ENCODE assay signal across 11 cellular contexts in genomic region chr11:75508051-75508561, GRCh38. TPM values are rescaled to one million over a fixed set of nuclear protein-coding genes. Genes with fewer than 3 reads are reported as not detected.
DNase-seq lines count a peak whose midpoint lies in the region; ATAC-seq and TF ChIP-seq lines count a peak whose summit lies in the region.
"Had no signal": no experiment of that assay in that cellular context is flagged by ENCODE, and none has a peak within 500 bp of the region (broad histone marks: within the 10 kb centered on the region; RNA-seq: fewer than 3 reads in every experiment).

No MANE protein-coding gene starts in this region.

- TF ChIP-seq CTCF in brain (conservative IDR thresholded peaks at IDR 0.05) (no peak), thyroid gland (IDR thresholded peaks at IDR 0.05) (no peak), GM13977 (IDR thresholded peaks at IDR 0.05; ENCODE audit: extremely low read depth, insufficient read depth, missing control alignments) (no peak)

- H3K4me2 ChIP-seq in BLaER1 treated with 17β-estradiol and CSF1 and Interleukin-3, amounts not matched to agents 10 nM and 100 nM, result peak overlapping the region; percentile 46 to 81 (median 65)

- peak overlapping the region; percentile 66 for H3K4me3 Mint-ChIP-seq in T-helper 2 cell treated with Interferon-gamma antibody and Interleukin-4, amounts not matched to agents 5 μg/mL and 100 μg/mL, for 36 hours
- no peak overlapping the region for H3K4me3 Mint-ChIP-seq in brain

- no peaks in the 10 kb centered on the region for H3K36me3 ChIP-seq in BLaER1 treated with 17β-estradiol and CSF1 and Interleukin-3, amounts not matched to agents 10 nM and 100 nM
- no peaks in the 10 kb centered on the region for H3K36me3 ChIP-seq in thyroid gland
- H3K36me3 ChIP-seq: breast epithelium, neutrophil had no signal

- H3K4me1 ChIP-seq in BLaER1 treated with 17β-estradiol and CSF1 and Interleukin-3, amounts not matched to agents 10 nM and 100 nM, result peaks cover 17 to 31% (median 22%) of the 10 kb centered on the region in 10 experiments
- no peaks in the 10 kb centered on the region for H3K4me1 ChIP-seq in thyroid gland
- H3K4me1 ChIP-seq: breast epithelium had no signal

- in situ Hi-C loops in GM13977 (cut with MboI; ENCODE audit: low pct_unique_long_range_greater_than_20kb, low sequenced_read_pairs, unreplicated experiment), result no loop called here

- intact Hi-C loops in thyroid gland (cut with DNase I), result no loop called here

- peak overlapping the region in 5 of 11 experiments; percentile 9 to 53 (median 21); a peak in 6 of 22 replicates for H3K27ac ChIP-seq in BLaER1 treated with 17β-estradiol and CSF1 and Interleukin-3, amounts not matched to agents 10 nM and 100 nM
- H3K27ac ChIP-seq in thyroid gland, result no peak overlapping the region
- H3K27ac ChIP-seq: neutrophil had no signal

- no peak overlapping the region for H3K4me3 ChIP-seq in BLaER1 treated with 17β-estradiol and CSF1 and Interleukin-3, amounts not matched to agents 10 nM and 100 nM
- no peak overlapping the region for H3K4me3 ChIP-seq in thyroid gland (replicated peaks in 1 of 3)
- H3K4me3 ChIP-seq: breast epithelium had no signal

- peak; percentile 20 for DNase-seq in T-helper 2 cell treated with Interferon-gamma antibody and Interleukin-4, amounts not matched to agents 5 μg/mL and 100 μg/mL, for 36 hours (ENCODE audit: low spot score)
- no peak for DNase-seq in NCI-H526 treated with DMSO at 0.1 percent for 48 hours (lab: John Stamatoyannopoulos, UW)
- DNase-seq in retina, result no peak
- no peak for DNase-seq in thyroid gland
- DNase-seq in GM13977 (ENCODE audit: low spot score), result no peak

- peaks cover 0 to 8% (median 0%) of the 10 kb centered on the region in 11 experiments; a peak in 2 of 22 replicates for H4K20me1 ChIP-seq in BLaER1 treated with 17β-estradiol and CSF1 and Interleukin-3, amounts not matched to agents 10 nM and 100 nM

- no peaks in the 10 kb centered on the region for H3K9me3 Mint-ChIP-seq in T-helper 2 cell treated with Interferon-gamma antibody and Interleukin-4, amounts not matched to agents 5 μg/mL and 100 μg/mL, for 36 hours
- no peaks in the 10 kb centered on the region for H3K9me3 Mint-ChIP-seq in brain

- TF ChIP-seq POLR2A in thyroid gland (IDR thresholded peaks at IDR 0.05), result no peak

- H3K36me3 Mint-ChIP-seq in T-helper 2 cell treated with Interferon-gamma antibody and Interleukin-4, amounts not matched to agents 5 μg/mL and 100 μg/mL, for 36 hours (ENCODE audit: low read depth), result no peaks in the 10 kb centered on the region
- no peaks in the 10 kb centered on the region for H3K36me3 Mint-ChIP-seq in brain

- WGBS in thyroid gland, 2 donors, result 68 to 74% methylated on average over 8 of the region's 8 CpGs

- H3K9ac ChIP-seq in BLaER1 treated with 17β-estradiol and CSF1 and Interleukin-3, amounts not matched to agents 10 nM and 100 nM, result peak overlapping the region in 3 of 11 experiments; percentile 16 to 33 (median 22); a peak in 3 of 22 replicates

- no peaks in the 10 kb centered on the region for H3K9me3 ChIP-seq in BLaER1 treated with 17β-estradiol and CSF1 and Interleukin-3, amounts not matched to agents 10 nM and 100 nM (replicated peaks in 1 of 11)
- no peaks in the 10 kb centered on the region for H3K9me3 ChIP-seq in thyroid gland
- H3K9me3 ChIP-seq: breast epithelium, neutrophil had no signal

- H3K27me3 Mint-ChIP-seq in T-helper 2 cell treated with Interferon-gamma antibody and Interleukin-4, amounts not matched to agents 5 μg/mL and 100 μg/mL, for 36 hours (ENCODE audit: low read depth), result no peaks in the 10 kb centered on the region
- H3K27me3 Mint-ChIP-seq in brain, result no peaks in the 10 kb centered on the region

- peaks cover 19% of the 10 kb centered on the region for H3K4me1 Mint-ChIP-seq in T-helper 2 cell treated with Interferon-gamma antibody and Interleukin-4, amounts not matched to agents 5 μg/mL and 100 μg/mL, for 36 hours (ENCODE audit: low read depth)
- peaks cover 44% of the 10 kb centered on the region for H3K4me1 Mint-ChIP-seq in brain

- peak overlapping the region; percentile 91 for H3K27ac Mint-ChIP-seq in T-helper 2 cell treated with Interferon-gamma antibody and Interleukin-4, amounts not matched to agents 5 μg/mL and 100 μg/mL, for 36 hours
- H3K27ac Mint-ChIP-seq in brain, result peak overlapping the region in 4 of 5 experiments; percentile 47 to 66 (median 56)

- H3K27me3 ChIP-seq in BLaER1 treated with 17β-estradiol and CSF1 and Interleukin-3, amounts not matched to agents 10 nM and 100 nM, result no peaks in the 10 kb centered on the region
- no peaks in the 10 kb centered on the region for H3K27me3 ChIP-seq in thyroid gland
- H3K27me3 ChIP-seq: breast epithelium, neutrophil had no signal

- peak; percentile 45 for ATAC-seq in HG02588 (IDR thresholded peaks at IDR 0.05; ENCODE audit: unreplicated experiment)
- ATAC-seq: Panc1 had no signal

RNA-seq across cellular contexts. Expression of gene GDPD5, which starts 17.6 kb away (rescaled TPM):
- polyA plus RNA-seq in brain (ENCODE audit: insufficient read depth, low read depth, low replicate concordance), result 18.9 TPM
- total RNA-seq in thyroid gland, result 1 to 10 TPM; 5.6 to 6.4 (median 6.1) TPM

RNA-seq across cellular contexts. Expression of gene SERPINH1, which starts 53.9 kb away (rescaled TPM):
- 53.2 TPM for polyA plus RNA-seq in brain (ENCODE audit: insufficient read depth, low read depth, low replicate concordance)
- 100 to 1,000 TPM; 102 to 167 (median 143) TPM for total RNA-seq in thyroid gland
